ENCODE assay signal across 22 cellular contexts in genomic region chr14:75714993-75715392, GRCh38.
"Had no signal": no experiment of that assay in that cellular context is flagged by ENCODE, and none has a peak within 500 bp of the region (broad histone marks: within the 10 kb centered on the region; RNA-seq: fewer than 3 reads in every experiment).

No MANE protein-coding gene starts in this region.

- H3K27ac ChIP-seq: body of pancreas, coronary artery, upper lobe of right lung had no signal

- ATAC-seq: activated CD8-positive, alpha-beta T cell treated with anti-CD3 and anti-CD28 coated beads for 36 hours; body of pancreas; gastrocnemius medialis; heart left ventricle; left cardiac atrium; mucosa of descending colon; naive thymus-derived CD4-positive, alpha-beta T cell; upper lobe of right lung; WTC11 had no signal

- H3K4me1 Mint-ChIP-seq: activated naive CD4-positive, alpha-beta T cell treated with anti-CD3 and anti-CD28 coated beads, Interleukin-2, amount 50 U/mL, for 24 hours had no signal

- DNase-seq: activated CD4-positive, alpha-beta T cell treated with anti-CD3 and anti-CD28 coated beads for 4 hours; activated CD8-positive, alpha-beta T cell treated with anti-CD3 and anti-CD28 coated beads for 36 hours; activated effector memory CD4-positive, alpha-beta T cell treated with anti-CD3 and anti-CD28 coated beads, Interleukin-2, amount 50 U/mL, for 16 hours; activated T-cell treated with anti-CD3 and anti-CD28 coated beads, Interleukin-2, amount 50 U/mL, for 48 hours; adrenal gland; body of pancreas; central memory CD4-positive, alpha-beta T cell; effector CD4-positive, alpha-beta T cell; gastrocnemius medialis; heart left ventricle; left cardiac atrium; mucosa of descending colon; naive thymus-derived CD4-positive, alpha-beta T cell; upper lobe of right lung had no signal

- H3K9me3 Mint-ChIP-seq: activated CD8-positive, alpha-beta T cell treated with anti-CD3 and anti-CD28 coated beads for 36 hours; activated naive CD4-positive, alpha-beta T cell treated with anti-CD3 and anti-CD28 coated beads, Interleukin-2, amount 50 U/mL, for 24 hours; naive thymus-derived CD4-positive, alpha-beta T cell; stimulated activated naive CD8-positive, alpha-beta T cell treated with anti-CD3 and anti-CD28 coated beads, Interleukin-15, Interleukin-2, amounts not matched to agents 100 ng/mL and 50 ng/mL, for 24 hours; T-helper 1 cell treated with Interleukin-12 subunit alpha and Interleukin-12 subunit beta and Interleukin-4 antibody, amounts not matched to agents 30 μg/mL and 1 μg/mL, for 36 hours; WTC11 had no signal

- H3K27ac Mint-ChIP-seq: activated CD8-positive, alpha-beta T cell treated with anti-CD3 and anti-CD28 coated beads for 36 hours; activated naive CD4-positive, alpha-beta T cell treated with anti-CD3 and anti-CD28 coated beads, Interleukin-2, amount 50 U/mL, for 24 hours; naive thymus-derived CD4-positive, alpha-beta T cell; stimulated activated naive CD8-positive, alpha-beta T cell treated with anti-CD3 and anti-CD28 coated beads, Interleukin-15, Interleukin-2, amounts not matched to agents 100 ng/mL and 50 ng/mL, for 24 hours; T-helper 1 cell treated with Interleukin-12 subunit alpha and Interleukin-12 subunit beta and Interleukin-4 antibody, amounts not matched to agents 30 μg/mL and 1 μg/mL, for 36 hours; WTC11 had no signal

- H3K27me3 ChIP-seq: adrenal gland, body of pancreas, gastrocnemius medialis, heart left ventricle, right atrium auricular region, upper lobe of right lung had no signal

- H3K4me3 Mint-ChIP-seq: activated CD8-positive, alpha-beta T cell treated with anti-CD3 and anti-CD28 coated beads for 36 hours; activated naive CD4-positive, alpha-beta T cell treated with anti-CD3 and anti-CD28 coated beads, Interleukin-2, amount 50 U/mL, for 24 hours; naive thymus-derived CD4-positive, alpha-beta T cell; stimulated activated naive CD8-positive, alpha-beta T cell treated with anti-CD3 and anti-CD28 coated beads, Interleukin-15, Interleukin-2, amounts not matched to agents 100 ng/mL and 50 ng/mL, for 24 hours; T-helper 1 cell treated with Interleukin-12 subunit alpha and Interleukin-12 subunit beta and Interleukin-4 antibody, amounts not matched to agents 30 μg/mL and 1 μg/mL, for 36 hours; WTC11 had no signal

- H3K27me3 Mint-ChIP-seq: activated CD8-positive, alpha-beta T cell treated with anti-CD3 and anti-CD28 coated beads for 36 hours; activated naive CD4-positive, alpha-beta T cell treated with anti-CD3 and anti-CD28 coated beads, Interleukin-2, amount 50 U/mL, for 24 hours; naive thymus-derived CD4-positive, alpha-beta T cell; stimulated activated naive CD8-positive, alpha-beta T cell treated with anti-CD3 and anti-CD28 coated beads, Interleukin-15, Interleukin-2, amounts not matched to agents 100 ng/mL and 50 ng/mL, for 24 hours had no signal

- H3K36me3 ChIP-seq: adrenal gland, gastrocnemius medialis, right atrium auricular region had no signal

- H3K9me3 ChIP-seq: adrenal gland, body of pancreas, gastrocnemius medialis, heart left ventricle, mucosa of descending colon, right atrium auricular region, upper lobe of right lung had no signal

- H3K4me3 ChIP-seq: adrenal gland, body of pancreas, coronary artery, gastrocnemius medialis, heart left ventricle, lung, mucosa of descending colon, right atrium auricular region, skin epidermis, upper lobe of right lung had no signal
